ENCODE assay signal across 21 cellular contexts in the genomic region with DNA sequence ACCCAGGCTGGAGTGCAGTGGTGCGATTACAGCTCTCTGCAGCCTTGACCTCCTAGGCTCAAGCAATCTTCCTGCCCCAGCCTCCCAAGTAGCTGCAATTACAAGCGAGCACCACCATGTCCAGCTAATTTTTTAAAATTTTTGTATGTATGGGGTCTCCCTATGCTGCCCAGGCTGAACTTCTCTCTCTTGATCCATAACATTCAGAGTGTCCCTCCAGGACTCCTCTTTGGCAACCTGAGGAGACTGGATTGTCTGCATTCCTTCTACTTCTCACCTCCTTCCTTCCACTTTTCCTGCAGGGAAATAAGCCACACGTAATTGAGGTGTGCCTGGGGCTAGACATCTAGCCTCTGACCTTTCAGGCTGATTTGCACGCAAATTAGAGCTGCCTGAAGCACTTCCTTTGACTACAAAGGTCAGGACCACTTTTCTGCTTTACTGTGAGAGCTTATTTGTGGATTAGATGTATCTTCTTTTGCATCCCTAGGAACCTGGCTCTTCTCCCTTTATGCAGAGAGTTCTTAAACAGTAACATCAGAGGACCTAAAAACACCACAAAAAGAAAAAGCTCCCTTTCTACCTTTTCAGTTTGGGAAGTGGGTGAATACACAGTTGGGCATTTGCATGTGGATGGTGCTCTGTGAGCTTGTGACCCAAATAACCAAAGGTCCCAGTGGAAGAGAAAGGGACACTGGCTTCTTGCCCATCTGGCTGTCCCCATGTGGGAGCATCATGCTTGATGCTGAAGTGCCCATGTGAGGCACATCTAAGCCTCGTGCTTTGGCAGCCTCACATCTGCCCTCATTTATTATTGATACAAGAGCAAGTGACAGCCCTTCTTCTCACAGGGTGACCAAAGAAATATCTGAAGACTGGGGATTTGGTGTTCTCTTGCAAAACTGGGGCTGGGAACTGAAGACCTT. TPM values are rescaled to one million over a fixed set of nuclear protein-coding genes. Genes with fewer than 3 reads are reported as not detected.
"Had no signal": no experiment of that assay in that cellular context is flagged by ENCODE, and none has a peak within 500 bp of the region (broad histone marks: within the 10 kb centered on the region; RNA-seq: fewer than 3 reads in every experiment).

No MANE protein-coding gene starts in this region.

- H3K4me1 Mint-ChIP-seq: activated CD4-positive, alpha-beta T cell treated with anti-CD3 and anti-CD28 coated beads for 36 hours; activated CD8-positive, alpha-beta memory T cell treated with anti-CD3 and anti-CD28 coated beads, Interleukin-2, amount 10 ng/mL, durations not matched to agents 7 days and 5 days; activated naive CD4-positive, alpha-beta T cell treated with anti-CD3 and anti-CD28 coated beads, Interleukin-2, amount 10 ng/mL, durations not matched to agents 7 days and 5 days; mesothelial cell of epicardium had no signal

- H3K36me3 Mint-ChIP-seq: activated CD4-positive, alpha-beta memory T cell treated with anti-CD3 and anti-CD28 coated beads for 36 hours; activated CD8-positive, alpha-beta memory T cell treated with anti-CD3 and anti-CD28 coated beads, Interleukin-2, amount 10 ng/mL, durations not matched to agents 7 days and 5 days; activated naive CD4-positive, alpha-beta T cell treated with anti-CD3 and anti-CD28 coated beads, Interleukin-2, amount 10 ng/mL, durations not matched to agents 7 days and 5 days had no signal

- H3K9me3 Mint-ChIP-seq: activated CD4-positive, alpha-beta memory T cell treated with anti-CD3 and anti-CD28 coated beads for 36 hours; activated naive CD4-positive, alpha-beta T cell treated with anti-CD3 and anti-CD28 coated beads, Interleukin-2, amount 10 ng/mL, durations not matched to agents 7 days and 5 days; activated T-helper 2 cell treated with anti-CD3 and anti-CD28 coated beads, Interferon-gamma antibody, Interleukin-2, Interleukin-4, amounts not matched to agents 10 μg/mL and 5 μg/mL and 100 μg/mL, durations not matched to agents 14 hours and 24 hours and 36 hours; mesothelial cell of epicardium; neural progenitor cell; T-helper 1 cell treated with Interleukin-12 subunit alpha and Interleukin-12 subunit beta and Interleukin-4 antibody, amounts not matched to agents 30 μg/mL and 1 μg/mL, for 36 hours had no signal

- H3K27ac ChIP-seq: dorsolateral prefrontal cortex, lower lobe of right lung, neural progenitor cell, pancreas, skin epidermis, transverse colon, WERI-Rb-1 had no signal

- H3K9me3 ChIP-seq: lower lobe of right lung, pancreas, transverse colon had no signal

- H3K36me3 ChIP-seq: neural progenitor cell, pancreas, WERI-Rb-1 had no signal

- H3K4me3 ChIP-seq: dorsolateral prefrontal cortex, lower lobe of right lung, neural progenitor cell, pancreas, skin epidermis, transverse colon had no signal

- H3K9ac ChIP-seq: neural progenitor cell had no signal

- H3K4me2 ChIP-seq: neural progenitor cell had no signal

- H3K4me3 Mint-ChIP-seq: activated CD4-positive, alpha-beta memory T cell treated with anti-CD3 and anti-CD28 coated beads for 36 hours; activated CD4-positive, alpha-beta T cell treated with anti-CD3 and anti-CD28 coated beads for 36 hours; activated CD8-positive, alpha-beta memory T cell treated with anti-CD3 and anti-CD28 coated beads, Interleukin-2, amount 10 ng/mL, durations not matched to agents 7 days and 5 days; activated naive CD4-positive, alpha-beta T cell treated with anti-CD3 and anti-CD28 coated beads, Interleukin-2, amount 10 ng/mL, durations not matched to agents 7 days and 5 days; mesothelial cell of epicardium; neural progenitor cell; T-helper 1 cell treated with Interleukin-12 subunit alpha and Interleukin-12 subunit beta and Interleukin-4 antibody, amounts not matched to agents 30 μg/mL and 1 μg/mL, for 36 hours had no signal

- DNase-seq: activated CD4-positive, alpha-beta memory T cell treated with anti-CD3 and anti-CD28 coated beads for 36 hours; activated CD4-positive, alpha-beta T cell treated with anti-CD3 and anti-CD28 coated beads for 36 hours; activated CD8-positive, alpha-beta memory T cell treated with anti-CD3 and anti-CD28 coated beads, Interleukin-2, amount 10 ng/mL, durations not matched to agents 7 days and 5 days; activated naive CD4-positive, alpha-beta T cell treated with anti-CD3 and anti-CD28 coated beads, Interleukin-2, amount 10 ng/mL, durations not matched to agents 7 days and 5 days; activated T-cell treated with anti-CD3 and anti-CD28 coated beads, Interleukin-2, amount 50 U/mL, for 1 hour; dorsolateral prefrontal cortex; hippocampal formation; lower lobe of right lung; pancreas; stimulated activated CD4-positive, alpha-beta T cell treated with anti-CD3 and anti-CD28 coated beads, Interleukin-15, amount 100 ng/mL, for 24 hours; stimulated activated CD4-positive, alpha-beta T cell treated with anti-CD3 and anti-CD28 coated beads, Interleukin-4, amount 100 ng/mL, for 1 hour; stimulated activated naive CD8-positive, alpha-beta T cell treated with anti-CD3 and anti-CD28 coated beads, Interleukin-15, Interleukin-2, amounts not matched to agents 100 U/mL and 50 U/mL, for 24 hours; transverse colon; WERI-Rb-1 had no signal

- H3K27me3 ChIP-seq: dorsolateral prefrontal cortex, neural progenitor cell, pancreas, transverse colon had no signal

- H3K27ac Mint-ChIP-seq: activated CD4-positive, alpha-beta memory T cell treated with anti-CD3 and anti-CD28 coated beads for 36 hours; activated CD4-positive, alpha-beta T cell treated with anti-CD3 and anti-CD28 coated beads for 36 hours; activated CD8-positive, alpha-beta memory T cell treated with anti-CD3 and anti-CD28 coated beads, Interleukin-2, amount 10 ng/mL, durations not matched to agents 7 days and 5 days; activated naive CD4-positive, alpha-beta T cell treated with anti-CD3 and anti-CD28 coated beads, Interleukin-2, amount 10 ng/mL, durations not matched to agents 7 days and 5 days; activated T-helper 2 cell treated with anti-CD3 and anti-CD28 coated beads, Interferon-gamma antibody, Interleukin-2, Interleukin-4, amounts not matched to agents 10 μg/mL and 5 μg/mL and 100 μg/mL, durations not matched to agents 14 hours and 24 hours and 36 hours; mesothelial cell of epicardium; neural progenitor cell; T-helper 1 cell treated with Interleukin-12 subunit alpha and Interleukin-12 subunit beta and Interleukin-4 antibody, amounts not matched to agents 30 μg/mL and 1 μg/mL, for 36 hours had no signal

- H3K4me1 ChIP-seq: lower lobe of right lung, pancreas, transverse colon had no signal

RNA-seq across cellular contexts. Expression of a gene that starts 38.9 kb away (rescaled TPM):
- total RNA-seq: activated CD4-positive, alpha-beta memory T cell treated with anti-CD3 and anti-CD28 coated beads for 36 hours; activated CD4-positive, alpha-beta T cell treated with anti-CD3 and anti-CD28 coated beads for 36 hours; activated CD8-positive, alpha-beta memory T cell treated with anti-CD3 and anti-CD28 coated beads, Interleukin-2, amount 10 ng/mL, durations not matched to agents 7 days and 5 days; activated T-helper 2 cell treated with anti-CD3 and anti-CD28 coated beads, Interferon-gamma antibody, Interleukin-2, Interleukin-4, amounts not matched to agents 10 μg/mL and 5 μg/mL and 100 μg/mL, durations not matched to agents 14 hours and 24 hours and 36 hours; astrocyte; glomerular endothelial cell; lower lobe of right lung had no signal
- polyA plus RNA-seq: pancreas had no signal
